ENCODE assay signal across 12 cellular contexts in genomic region chr21:45513003-45513706, GRCh38. TPM values are rescaled to one million over a fixed set of nuclear protein-coding genes. Genes with fewer than 3 reads are reported as not detected.
DNase-seq lines count a peak whose midpoint lies in the region; ATAC-seq and TF ChIP-seq lines count a peak whose summit lies in the region.
"Had no signal": no experiment of that assay in that cellular context is flagged by ENCODE, and none has a peak within 500 bp of the region (broad histone marks: within the 10 kb centered on the region; RNA-seq: fewer than 3 reads in every experiment).

No MANE protein-coding gene starts in this region.

- H2AFZ ChIP-seq in neuronal stem cell (ENCODE audit: low read length), result no peak overlapping the region

- ATAC-seq in GM18909 (IDR thresholded peaks at IDR 0.05; ENCODE audit: poor library complexity, unreplicated experiment) (no peak), HG03439 (IDR thresholded peaks at IDR 0.05; ENCODE audit: unreplicated experiment) (no peak), HG03571 (IDR thresholded peaks at IDR 0.05; ENCODE audit: unreplicated experiment) (no peak), HG02763 (IDR thresholded peaks at IDR 0.05; ENCODE audit: unreplicated experiment) (no peak)

- no peak overlapping the region for H2BK15ac ChIP-seq in neuronal stem cell (ENCODE audit: low read length)

- no peak overlapping the region for H3K18ac ChIP-seq in neuronal stem cell (ENCODE audit: low read length)

- no peak overlapping the region for H3K4me2 ChIP-seq in neuronal stem cell (ENCODE audit: insufficient read depth, low read length, poor library complexity, severe bottlenecking)

- H4K91ac ChIP-seq in neuronal stem cell (ENCODE audit: low read depth, low read length, poor library complexity), result no peak overlapping the region

- no peak overlapping the region for H2AK5ac ChIP-seq in neuronal stem cell (ENCODE audit: low read depth, low read length)

- no peak overlapping the region for H3K9ac ChIP-seq in neuronal stem cell (ENCODE audit: low read depth, low read length, poor library complexity)

- peaks cover 5% of the 10 kb centered on the region for H3K79me1 ChIP-seq in neuronal stem cell (ENCODE audit: low read depth, low read length)

- H2BK120ac ChIP-seq in neuronal stem cell (ENCODE audit: low read depth, low read length), result no peak overlapping the region

- peak overlapping the region; percentile 26 for H3K23ac ChIP-seq in neuronal stem cell (ENCODE audit: low read depth, low read length, poor library complexity)

- peaks cover 22% of the 10 kb centered on the region for H3K36me3 ChIP-seq in cardiac muscle cell
- peaks cover 12 to 27% of the 10 kb centered on the region in 2 donors for H3K36me3 ChIP-seq in neuronal stem cell (replicated peaks in 1 of 2; ENCODE audit: control insufficient read depth in 2 of 2, insufficient read depth in 2 of 2, low read length in 2 of 2)

- no peak for TF ChIP-seq CTCF in cardiac muscle cell (IDR thresholded peaks at IDR 0.05; ENCODE audit: low read depth, low read length)

- no peak overlapping the region for H3K4ac ChIP-seq in neuronal stem cell (ENCODE audit: low read length)

- H3K14ac ChIP-seq in neuronal stem cell (ENCODE audit: low read length), result peak overlapping the region; percentile 47

- WGBS in neuronal stem cell (ENCODE audit: extremely low coverage in 2 of 2, insufficient read length in 2 of 2, insufficient replicate concordance in 1 of 2), 2 donors, result no CpG with 5 or more reads among the region's 19 CpGs

- H3K27ac ChIP-seq in cardiac muscle cell, result peak overlapping the region; percentile 53
- H3K27ac ChIP-seq in neuronal stem cell (replicated peaks; ENCODE audit: low read length), result no peak overlapping the region
- H3K27ac ChIP-seq: testis had no signal

- no peak overlapping the region for H2BK5ac ChIP-seq in neuronal stem cell (ENCODE audit: low read length)

- H3K9me3 ChIP-seq in cardiac muscle cell (ENCODE audit: low read depth) (no peaks in the 10 kb centered on the region), neuronal stem cell (replicated peaks in 1 of 2; ENCODE audit: control insufficient read depth in 2 of 2, insufficient read depth in 1 of 2, low read depth in 1 of 2, low read length in 2 of 2) (peaks cover 2 to 3% of the 10 kb centered on the region in 2 donors)
- H3K9me3 ChIP-seq: testis had no signal

- no peak overlapping the region for H3K4me3 ChIP-seq in cardiac muscle cell
- peak overlapping the region in 1 of 2 donors; percentile 45 for H3K4me3 ChIP-seq in neuronal stem cell (ENCODE audit: low read length in 2 of 2)
- H3K4me3 ChIP-seq: testis had no signal

- H4K8ac ChIP-seq in neuronal stem cell (ENCODE audit: low read depth, low read length), result no peak overlapping the region

- DNase-seq in A172 (ENCODE audit: low spot score), result peak; percentile 66
- peak; percentile 42 for DNase-seq in M059J (ENCODE audit: low read depth)
- no peak for DNase-seq in cardiac muscle cell (ENCODE audit: low read depth in 1 of 2, low spot score in 1 of 2)
- DNase-seq in neuronal stem cell (ENCODE audit: low spot score), result no peak
- DNase-seq: activated naive CD4-positive, alpha-beta T cell treated with anti-CD3 and anti-CD28 coated beads, Interleukin-2, amount 50 U/mL, for 16 hours; NCI-H1048; NCI-H526; testis had no signal

- H3K4me1 ChIP-seq in cardiac muscle cell (ENCODE audit: low read depth) (no peaks in the 10 kb centered on the region), neuronal stem cell (ENCODE audit: control insufficient read depth in 2 of 2, insufficient read depth in 1 of 2, low read depth in 1 of 2, low read length in 2 of 2) (peaks cover 0 to 9% of the 10 kb centered on the region in 2 donors)
- H3K4me1 ChIP-seq: testis had no signal

- no peak overlapping the region for H2BK12ac ChIP-seq in neuronal stem cell (ENCODE audit: low read length)

- H3K27me3 ChIP-seq in cardiac muscle cell, result no peaks in the 10 kb centered on the region
- no peaks in the 10 kb centered on the region for H3K27me3 ChIP-seq in neuronal stem cell (ENCODE audit: control insufficient read depth in 3 of 3, insufficient read depth in 3 of 3, low read depth in 1 of 3, low read length in 3 of 3)
- H3K27me3 ChIP-seq: testis had no signal

RNA-seq across cellular contexts. Expression of gene SLC19A1, which starts 29.1 kb away (rescaled TPM):
- 21.2 and 22.3 TPM in 2 replicates for total RNA-seq in A172 (2014; rRNA removed; shearing (Covaris generic))
- total RNA-seq in M059J (2014; rRNA removed; shearing (Covaris generic)), result 10.1 and 16.7 TPM in 2 replicates
- 19.5 and 25.4 TPM in 2 replicates for total RNA-seq in cardiac muscle cell
- polyA plus RNA-seq in cardiac muscle cell, result 35.1 and 50.3 TPM in 2 replicates
- polyA plus RNA-seq in neuronal stem cell (2013, experiment 1 of 2), result 16.6 TPM
- polyA plus RNA-seq in neuronal stem cell (2013, experiment 2 of 2), result 16.2 TPM

Comparison
In these comparisons a context has a peak if more than half of its experiments do, and no peak if none do; other contexts are left out.
1. DNase-seq: peak in A172 (single experiment) and M059J (single experiment); none in cardiac muscle cell (0 of 2) and neuronal stem cell (single experiment).